15 cellular contexts compared by ENCODE assay signal in the genomic region with DNA sequence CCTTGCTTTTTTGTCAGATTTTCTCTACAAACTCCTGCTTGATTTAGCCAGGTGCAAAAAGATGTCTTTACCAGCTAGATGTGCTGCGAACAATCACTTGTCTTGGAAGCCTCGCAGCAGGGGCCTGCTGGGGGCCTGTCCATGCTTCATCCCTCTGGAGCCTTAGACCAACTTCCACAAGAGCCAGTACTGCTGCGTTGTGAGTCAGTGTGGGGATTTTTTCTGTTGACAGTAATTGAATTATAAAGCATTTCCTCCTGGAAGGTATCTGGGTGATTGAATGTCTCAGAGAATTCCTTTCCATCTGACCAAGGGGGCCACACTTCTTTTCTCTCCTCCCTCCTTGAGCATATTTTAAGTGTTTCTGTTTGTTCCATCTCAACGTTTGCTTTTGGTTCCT. TPM values are rescaled to one million over a fixed set of nuclear protein-coding genes. Genes with fewer than 3 reads are reported as not detected.
DNase-seq lines count a peak whose midpoint lies in the region; ATAC-seq and TF ChIP-seq lines count a peak whose summit lies in the region.
"Had no signal": no experiment of that assay in that cellular context is flagged by ENCODE, and none has a peak within 500 bp of the region (broad histone marks: within the 10 kb centered on the region; RNA-seq: fewer than 3 reads in every experiment).

No MANE protein-coding gene starts in this region.

- H3K4me1 Mint-ChIP-seq in activated naive CD4-positive, alpha-beta T cell treated with anti-CD3 and anti-CD28 coated beads for 36 hours (ENCODE audit: low read depth), result peaks cover 40% of the 10 kb centered on the region
- H3K4me1 Mint-ChIP-seq in activated naive CD4-positive, alpha-beta T cell treated with anti-CD3 and anti-CD28 coated beads, Interleukin-2, amount 10 ng/mL, durations not matched to agents 7 days and 5 days, result peaks cover 27% of the 10 kb centered on the region

- no peaks in the 10 kb centered on the region for H3K9me3 Mint-ChIP-seq in activated naive CD4-positive, alpha-beta T cell treated with anti-CD3 and anti-CD28 coated beads for 36 hours
- no peaks in the 10 kb centered on the region for H3K9me3 Mint-ChIP-seq in activated naive CD4-positive, alpha-beta T cell treated with anti-CD3 and anti-CD28 coated beads, Interleukin-2, amount 10 ng/mL, durations not matched to agents 7 days and 5 days
- H3K9me3 Mint-ChIP-seq: activated B cell treated with CpG ODN at 0.5 μM for 24 hours; activated T-cell treated with anti-CD3 and anti-CD28 coated beads, Interleukin-2, amount 50 U/mL, for 72 hours; central memory CD8-positive, alpha-beta T cell had no signal

- peaks cover 2% of the 10 kb centered on the region for H3K36me3 Mint-ChIP-seq in activated naive CD4-positive, alpha-beta T cell treated with anti-CD3 and anti-CD28 coated beads for 36 hours (ENCODE audit: low read depth)
- peaks cover 22% of the 10 kb centered on the region for H3K36me3 Mint-ChIP-seq in activated naive CD4-positive, alpha-beta T cell treated with anti-CD3 and anti-CD28 coated beads, Interleukin-2, amount 10 ng/mL, durations not matched to agents 7 days and 5 days

- CTCF ChIA-PET in activated naive CD4-positive, alpha-beta T cell treated with anti-CD3 and anti-CD28 coated beads for 36 hours (lab: Charles Lee), result interaction anchor here (0.9 to 6.9 kb wide), 4 partner anchors 17 to 697 kb away, joined by 3 to 54 read pairs (median 3); no protein-coding TSS in a partner anchor
- CTCF ChIA-PET in activated naive CD4-positive, alpha-beta T cell treated with anti-CD3 and anti-CD28 coated beads, Interleukin-2, amount 10 ng/mL, durations not matched to agents 7 days and 5 days (lab: Charles Lee), result interaction anchor here (0.6 to 6.5 kb wide), 4 partner anchors 10 to 306 kb away, joined by 3 to 58 read pairs (median 6); no protein-coding TSS in a partner anchor

- ATAC-seq in esophagus mucosa (peak; percentile 27), GM21526 (IDR thresholded peaks at IDR 0.05; ENCODE audit: low FRiP score, unreplicated experiment) (no peak)

- DNase-seq in activated naive CD4-positive, alpha-beta T cell treated with anti-CD3 and anti-CD28 coated beads for 36 hours, result no peak
- DNase-seq in activated naive CD4-positive, alpha-beta T cell treated with anti-CD3 and anti-CD28 coated beads, Interleukin-2, amount 10 ng/mL, durations not matched to agents 7 days and 5 days, result no peak
- peak; percentile 23 for DNase-seq in skeletal muscle cell (ENCODE audit: low read depth)
- DNase-seq in cardiac septum (ENCODE audit: low spot score), result no peak
- DNase-seq in NCI-H1048 (lab: John Stamatoyannopoulos, UW), result no peak
- DNase-seq: activated B cell treated with CpG ODN at 0.5 μM for 24 hours; activated T-cell treated with anti-CD3 and anti-CD28 coated beads, Interleukin-2, amount 50 U/mL, for 72 hours; midbrain; NCI-H2107 had no signal

- peak overlapping the region; percentile 69 for H3K27ac Mint-ChIP-seq in activated naive CD4-positive, alpha-beta T cell treated with anti-CD3 and anti-CD28 coated beads for 36 hours
- H3K27ac Mint-ChIP-seq in activated naive CD4-positive, alpha-beta T cell treated with anti-CD3 and anti-CD28 coated beads, Interleukin-2, amount 10 ng/mL, durations not matched to agents 7 days and 5 days, result no peak overlapping the region
- H3K27ac Mint-ChIP-seq: activated B cell treated with CpG ODN at 0.5 μM for 24 hours; activated T-cell treated with anti-CD3 and anti-CD28 coated beads, Interleukin-2, amount 50 U/mL, for 72 hours had no signal

- H3K27me3 Mint-ChIP-seq in activated naive CD4-positive, alpha-beta T cell treated with anti-CD3 and anti-CD28 coated beads for 36 hours (ENCODE audit: low read depth), result no peaks in the 10 kb centered on the region
- H3K27me3 Mint-ChIP-seq in activated naive CD4-positive, alpha-beta T cell treated with anti-CD3 and anti-CD28 coated beads, Interleukin-2, amount 10 ng/mL, durations not matched to agents 7 days and 5 days, result peaks cover 6% of the 10 kb centered on the region

- intact Hi-C loops in activated naive CD4-positive, alpha-beta T cell treated with anti-CD3 and anti-CD28 coated beads for 36 hours (cut with micrococcal nuclease), result no loop called here
- intact Hi-C loops in cardiac septum (cut with DNase I), result loop anchor here (5.0 kb wide), 1 partner anchor 304 kb away; no protein-coding TSS in a partner anchor

- no peak for TF ChIP-seq CTCF in VCaP (conservative IDR thresholded peaks at IDR 0.05)

- no peak overlapping the region for H3K4me3 Mint-ChIP-seq in activated naive CD4-positive, alpha-beta T cell treated with anti-CD3 and anti-CD28 coated beads for 36 hours
- no peak overlapping the region for H3K4me3 Mint-ChIP-seq in activated naive CD4-positive, alpha-beta T cell treated with anti-CD3 and anti-CD28 coated beads, Interleukin-2, amount 10 ng/mL, durations not matched to agents 7 days and 5 days
- H3K4me3 Mint-ChIP-seq: activated B cell treated with CpG ODN at 0.5 μM for 24 hours; activated T-cell treated with anti-CD3 and anti-CD28 coated beads, Interleukin-2, amount 50 U/mL, for 72 hours; central memory CD8-positive, alpha-beta T cell had no signal

- H3K4me3 ChIP-seq in skeletal muscle cell (ENCODE audit: low read depth, low read length), result no peak overlapping the region
- H3K4me3 ChIP-seq: esophagus muscularis mucosa, pancreas had no signal

- peak overlapping the region; percentile 78; the same call in 1 of the 2 replicates for H3K27ac ChIP-seq in VCaP
- H3K27ac ChIP-seq: pancreas had no signal

RNA-seq across cellular contexts. Expression of a gene that starts 40.4 kb away (rescaled TPM):
- total RNA-seq in activated naive CD4-positive, alpha-beta T cell treated with anti-CD3 and anti-CD28 coated beads for 36 hours, result 10 to 100 TPM; 19.1 to 19.7 TPM
- 18.8 TPM for total RNA-seq in esophagus mucosa
- 14.4 TPM for total RNA-seq in cardiac septum
